ENCODE assay signal across 1 cellular context in genomic region chr11:134501406-134502152, GRCh38.
TF ChIP-seq lines count a peak whose summit lies in the region.

No MANE protein-coding gene starts in this region.

TF ChIP-seq in SK-N-SH, 30 proteins besides CTCF, POLR2A, EP300 and RAD21 (continued from another document):
- TF ChIP-seq, protein P1, sequence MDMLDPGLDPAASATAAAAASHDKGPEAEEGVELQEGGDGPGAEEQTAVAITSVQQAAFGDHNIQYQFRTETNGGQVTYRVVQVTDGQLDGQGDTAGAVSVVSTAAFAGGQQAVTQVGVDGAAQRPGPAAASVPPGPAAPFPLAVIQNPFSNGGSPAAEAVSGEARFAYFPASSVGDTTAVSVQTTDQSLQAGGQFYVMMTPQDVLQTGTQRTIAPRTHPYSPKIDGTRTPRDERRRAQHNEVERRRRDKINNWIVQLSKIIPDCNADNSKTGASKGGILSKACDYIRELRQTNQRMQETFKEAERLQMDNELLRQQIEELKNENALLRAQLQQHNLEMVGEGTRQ (IDR thresholded peaks at IDR 0.05; ENCODE audit: borderline replicate concordance, low read depth, low read length), result no peak
- TF ChIP-seq GABPA (IDR thresholded peaks at IDR 0.05; ENCODE audit: low read depth) (no peak), FOXJ3 (CRISPR knock-in tag; IDR thresholded peaks at IDR 0.05) (no peak), SMC3 (IDR thresholded peaks at IDR 0.05; ENCODE audit: low read depth, low read length) (no peak), MXI1 (IDR thresholded peaks at IDR 0.05; ENCODE audit: low read depth, low read length) (no peak), TAF1 (IDR thresholded peaks at IDR 0.05; ENCODE audit: borderline replicate concordance, low read depth, low read length) (no peak), RFX5 (IDR thresholded peaks at IDR 0.05; ENCODE audit: low read length) (no peak), TEAD4 (IDR thresholded peaks at IDR 0.05; ENCODE audit: borderline replicate concordance, insufficient read depth) (no peak), FOXM1 (IDR thresholded peaks at IDR 0.05; ENCODE audit: low read depth) (no peak), RCOR1 (IDR thresholded peaks at IDR 0.05; ENCODE audit: low read length) (no peak), USF1 (IDR thresholded peaks at IDR 0.05; ENCODE audit: borderline replicate concordance, low read depth) (no peak), YY1 (IDR thresholded peaks at IDR 0.05; ENCODE audit: low read depth) (no peak), ZBTB33 (IDR thresholded peaks at IDR 0.05; ENCODE audit: borderline replicate concordance, low read depth) (no peak)
- TF ChIP-seq, protein P2, sequence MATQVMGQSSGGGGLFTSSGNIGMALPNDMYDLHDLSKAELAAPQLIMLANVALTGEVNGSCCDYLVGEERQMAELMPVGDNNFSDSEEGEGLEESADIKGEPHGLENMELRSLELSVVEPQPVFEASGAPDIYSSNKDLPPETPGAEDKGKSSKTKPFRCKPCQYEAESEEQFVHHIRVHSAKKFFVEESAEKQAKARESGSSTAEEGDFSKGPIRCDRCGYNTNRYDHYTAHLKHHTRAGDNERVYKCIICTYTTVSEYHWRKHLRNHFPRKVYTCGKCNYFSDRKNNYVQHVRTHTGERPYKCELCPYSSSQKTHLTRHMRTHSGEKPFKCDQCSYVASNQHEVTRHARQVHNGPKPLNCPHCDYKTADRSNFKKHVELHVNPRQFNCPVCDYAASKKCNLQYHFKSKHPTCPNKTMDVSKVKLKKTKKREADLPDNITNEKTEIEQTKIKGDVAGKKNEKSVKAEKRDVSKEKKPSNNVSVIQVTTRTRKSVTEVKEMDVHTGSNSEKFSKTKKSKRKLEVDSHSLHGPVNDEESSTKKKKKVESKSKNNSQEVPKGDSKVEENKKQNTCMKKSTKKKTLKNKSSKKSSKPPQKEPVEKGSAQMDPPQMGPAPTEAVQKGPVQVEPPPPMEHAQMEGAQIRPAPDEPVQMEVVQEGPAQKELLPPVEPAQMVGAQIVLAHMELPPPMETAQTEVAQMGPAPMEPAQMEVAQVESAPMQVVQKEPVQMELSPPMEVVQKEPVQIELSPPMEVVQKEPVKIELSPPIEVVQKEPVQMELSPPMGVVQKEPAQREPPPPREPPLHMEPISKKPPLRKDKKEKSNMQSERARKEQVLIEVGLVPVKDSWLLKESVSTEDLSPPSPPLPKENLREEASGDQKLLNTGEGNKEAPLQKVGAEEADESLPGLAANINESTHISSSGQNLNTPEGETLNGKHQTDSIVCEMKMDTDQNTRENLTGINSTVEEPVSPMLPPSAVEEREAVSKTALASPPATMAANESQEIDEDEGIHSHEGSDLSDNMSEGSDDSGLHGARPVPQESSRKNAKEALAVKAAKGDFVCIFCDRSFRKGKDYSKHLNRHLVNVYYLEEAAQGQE (IDR thresholded peaks at IDR 0.05; ENCODE audit: low read depth, low read length), result no peak
